12 cellular contexts compared by ENCODE assay signal in genomic region chr5:154284433-154284832, GRCh38.
DNase-seq lines count a peak whose midpoint lies in the region; ATAC-seq, FAIRE-seq and TF ChIP-seq lines count a peak whose summit lies in the region.
"Had no signal": no experiment of that assay in that cellular context is flagged by ENCODE, and none has a peak within 500 bp of the region (broad histone marks: within the 10 kb centered on the region; RNA-seq: fewer than 3 reads in every experiment).

No MANE protein-coding gene starts in this region.

- H4K20me1 ChIP-seq in astrocyte (ENCODE audit: insufficient read depth, low read length) (no peaks in the 10 kb centered on the region), smooth muscle cell (ENCODE audit: low read depth) (no peaks in the 10 kb centered on the region)

- H2AFZ ChIP-seq in astrocyte (ENCODE audit: low read depth, low read length) = no peak overlapping the region
- no peak overlapping the region for H2AFZ ChIP-seq in smooth muscle cell (ENCODE audit: low read depth)

- H3K79me2 ChIP-seq in astrocyte (ENCODE audit: insufficient read depth, low read length) = peaks cover 46% of the 10 kb centered on the region
- H3K79me2 ChIP-seq in smooth muscle cell (ENCODE audit: low read depth) = no peaks in the 10 kb centered on the region

- ATAC-seq in GM18861 (IDR thresholded peaks at IDR 0.05; ENCODE audit: unreplicated experiment) = peak; percentile 95
- peak; percentile 87 for ATAC-seq in GM21723 (IDR thresholded peaks at IDR 0.05; ENCODE audit: unreplicated experiment)
- ATAC-seq in HG03432 (IDR thresholded peaks at IDR 0.05; ENCODE audit: unreplicated experiment) = peak; percentile 97

- H3K27me3 ChIP-seq in astrocyte (ENCODE audit: insufficient read depth, low read length) (no peaks in the 10 kb centered on the region), smooth muscle cell (ENCODE audit: low read depth) (no peaks in the 10 kb centered on the region)

- H3K9me3 ChIP-seq in astrocyte (ENCODE audit: insufficient read depth, low read depth, low read length) = no peaks in the 10 kb centered on the region
- no peaks in the 10 kb centered on the region for H3K9me3 ChIP-seq in smooth muscle cell (replicated peaks; ENCODE audit: low read depth)
- H3K9me3 ChIP-seq: thoracic aorta had no signal

- no peaks in the 10 kb centered on the region for H3K27me3 Mint-ChIP-seq in astrocyte (ENCODE audit: low read depth, unreplicated experiment)

- no peak for TF ChIP-seq CTCF in astrocyte (IDR thresholded peaks at IDR 0.05; ENCODE audit: insufficient read depth, low read depth, low read length)
- no peak for TF ChIP-seq CTCF in smooth muscle cell (IDR thresholded peaks at IDR 0.05; ENCODE audit: borderline replicate concordance, insufficient read depth, poor library complexity, severe bottlenecking)

- 83% methylated on average over 2 of the region's 2 CpGs for WGBS in smooth muscle cell (ENCODE audit: low lambda C conversion rate)

- no peak for FAIRE-seq in astrocyte (lab: Jason Lieb, UNC)

- peaks cover 7% of the 10 kb centered on the region for H3K36me3 Mint-ChIP-seq in astrocyte (ENCODE audit: low read depth, unreplicated experiment)

- H3K4me1 ChIP-seq in astrocyte (ENCODE audit: insufficient read depth, low read length) = peaks cover 45% of the 10 kb centered on the region
- H3K4me1 ChIP-seq in smooth muscle cell (ENCODE audit: low read depth) = peaks cover 23% of the 10 kb centered on the region

- no peak overlapping the region for H3K9ac ChIP-seq in astrocyte (ENCODE audit: low read length)
- H3K9ac ChIP-seq in smooth muscle cell (ENCODE audit: low read depth) = no peak overlapping the region

- H3F3A ChIP-seq in smooth muscle cell (ENCODE audit: low read depth) = peaks cover 5% of the 10 kb centered on the region

- H3K27ac ChIP-seq in astrocyte (ENCODE audit: low read depth, low read length) = no peak overlapping the region
- no peak overlapping the region for H3K27ac ChIP-seq in smooth muscle cell (ENCODE audit: low read depth)

- peaks cover 53% of the 10 kb centered on the region for H3K4me1 Mint-ChIP-seq in astrocyte (ENCODE audit: low read depth, unreplicated experiment)

- DNase-seq in astrocyte (ENCODE audit: low read depth) (no peak), smooth muscle cell (lab: John Stamatoyannopoulos, UW; ENCODE audit: unreplicated experiment) (no peak), iPS-NIHi11 (ENCODE audit: low spot score) (no peak)
- no peak for DNase-seq in activated CD4-positive, CD25-positive, alpha-beta regulatory T cell treated with anti-CD3 and anti-CD28 coated beads, Interleukin-2, amount 50 U/mL, for 72 hours
- no peak for DNase-seq in activated naive CD4-positive, alpha-beta T cell treated with Interleukin-2 at 50 U/mL for 16 hours
- DNase-seq: anterior cingulate cortex, DMS79 treated with DMSO at 0.1 percent for 48 hours, NCI-H446 had no signal

- H3K9me3 Mint-ChIP-seq in astrocyte (ENCODE audit: unreplicated experiment) = no peaks in the 10 kb centered on the region

- H3K4me3 Mint-ChIP-seq in astrocyte (ENCODE audit: unreplicated experiment) = no peak overlapping the region

- no peaks in the 10 kb centered on the region for H3K36me3 ChIP-seq in astrocyte (ENCODE audit: insufficient read depth, low read length)
- no peaks in the 10 kb centered on the region for H3K36me3 ChIP-seq in smooth muscle cell (ENCODE audit: low read depth)
- H3K36me3 ChIP-seq: thoracic aorta had no signal

- peak overlapping the region; percentile 91 for H3K27ac Mint-ChIP-seq in astrocyte (ENCODE audit: unreplicated experiment)

- H3K4me2 ChIP-seq in astrocyte (ENCODE audit: low read length) (no peak overlapping the region), smooth muscle cell (no peak overlapping the region)

- H3K4me3 ChIP-seq in astrocyte (ENCODE audit: insufficient read depth, low read depth, low read length) (no peak overlapping the region), smooth muscle cell (no peak overlapping the region)
- H3K4me3 ChIP-seq: thoracic aorta had no signal
